8 cellular contexts compared by ENCODE assay signal in genomic region chr1:38013027-38013588, GRCh38. TPM values are rescaled to one million over a fixed set of nuclear protein-coding genes. Genes with fewer than 3 reads are reported as not detected.
DNase-seq lines count a peak whose midpoint lies in the region; ATAC-seq lines count a peak whose summit lies in the region.

No MANE protein-coding gene starts in this region.

- peak; percentile 4 for ATAC-seq in GM18868 (IDR thresholded peaks at IDR 0.05; ENCODE audit: unreplicated experiment)
- no peak for ATAC-seq in HG03108 (IDR thresholded peaks at IDR 0.05; ENCODE audit: unreplicated experiment)

- H3K4me3 ChIP-seq in mucosa of rectum (ENCODE audit: low read length in 2 of 2), result peak overlapping the region; percentile 96 to 97

- H3K9me3 ChIP-seq in mucosa of rectum (ENCODE audit: control insufficient read depth in 2 of 2, low read length in 2 of 2), result no peaks in the 10 kb centered on the region

- H3K9ac ChIP-seq in mucosa of rectum (ENCODE audit: low read depth in 1 of 2, low read length in 2 of 2), result peak overlapping the region; percentile 88 to 94

- peak overlapping the region; percentile 90 to 93 for H3K27ac ChIP-seq in mucosa of rectum (ENCODE audit: low read depth in 2 of 2, low read length in 2 of 2)

- H3K27me3 ChIP-seq in mucosa of rectum (ENCODE audit: control insufficient read depth in 2 of 2, insufficient read depth in 2 of 2, low read length in 2 of 2), result no peaks in the 10 kb centered on the region

- H3K4me1 ChIP-seq in mucosa of rectum (ENCODE audit: control insufficient read depth in 2 of 2, insufficient read depth in 2 of 2, low read length in 2 of 2), result peaks cover 14 to 15% of the 10 kb centered on the region in 2 donors

- DNase-seq in A172 (ENCODE audit: low spot score), result peak; percentile 32
- DNase-seq in NCI-H226, result peak; percentile 33
- peak; percentile 49 for DNase-seq in dedifferentiated amniotic fluid mesenchymal stem cell (ENCODE audit: extremely low spot score)
- DNase-seq in retina, result no peak
- no peak for DNase-seq in NAMALWA (ENCODE audit: low spot score)

- H3K36me3 ChIP-seq in mucosa of rectum (ENCODE audit: control insufficient read depth in 2 of 2, insufficient read depth in 2 of 2, low read length in 2 of 2), result peaks cover 10 to 26% of the 10 kb centered on the region in 2 donors

RNA-seq across cellular contexts. Expression of gene UTP11, which starts 0.6 kb away (rescaled TPM):
- 69.8 and 102 TPM in 2 replicates for total RNA-seq in A172 (2014; rRNA removed; shearing (Covaris generic))

RNA-seq across cellular contexts. Expression of gene FHL3, which starts 7.8 kb away (rescaled TPM):
- total RNA-seq in A172 (2014; rRNA removed; shearing (Covaris generic)), result 14.8 and 23.1 TPM in 2 replicates

RNA-seq across cellular contexts. Expression of gene SF3A3, which starts 23.3 kb away (rescaled TPM):
- 77.4 and 117 TPM in 2 replicates for total RNA-seq in A172 (2014; rRNA removed; shearing (Covaris generic))

RNA-seq across cellular contexts. Expression of gene POU3F1, which starts 33.5 kb away (rescaled TPM):
- total RNA-seq in A172 (2014; rRNA removed; shearing (Covaris generic)), result 0.41 TPM in 1 of 2 replicates, not detected in the other

Comparison
In these comparisons a context has a peak if more than half of its experiments do, and no peak if none do; other contexts are left out.
1. DNase-seq: peak in A172 (single experiment), NCI-H226 (single experiment) and dedifferentiated amniotic fluid mesenchymal stem cell (single experiment); none in retina (single experiment) and NAMALWA (single experiment).